In the genomic region with DNA sequence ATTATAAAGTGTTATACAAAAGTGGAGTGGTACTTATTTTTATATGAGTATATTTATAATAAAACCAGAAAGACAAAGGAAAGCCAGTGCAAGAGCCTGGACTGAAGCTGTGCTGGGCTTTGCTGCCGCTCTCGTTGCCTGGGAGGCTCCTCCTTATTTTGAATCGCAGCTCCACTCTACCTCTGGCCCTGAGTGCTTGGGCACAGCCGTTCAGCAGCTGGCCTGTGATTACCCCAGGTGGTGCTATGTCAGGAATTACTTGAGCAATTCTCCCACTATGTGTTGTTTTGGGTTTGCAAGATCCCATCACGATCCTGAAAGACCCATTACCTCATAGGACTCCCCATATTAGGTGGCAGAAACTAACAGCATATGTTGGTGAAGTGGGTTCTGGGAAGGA, we compare ENCODE assay signal across 1 cellular context.
TF ChIP-seq lines count a peak whose summit lies in the region.

No MANE protein-coding gene starts in this region.

TF ChIP-seq in H1, 55 proteins besides CTCF, POLR2A, EP300 and RAD21:
- TF ChIP-seq, protein P1, sequence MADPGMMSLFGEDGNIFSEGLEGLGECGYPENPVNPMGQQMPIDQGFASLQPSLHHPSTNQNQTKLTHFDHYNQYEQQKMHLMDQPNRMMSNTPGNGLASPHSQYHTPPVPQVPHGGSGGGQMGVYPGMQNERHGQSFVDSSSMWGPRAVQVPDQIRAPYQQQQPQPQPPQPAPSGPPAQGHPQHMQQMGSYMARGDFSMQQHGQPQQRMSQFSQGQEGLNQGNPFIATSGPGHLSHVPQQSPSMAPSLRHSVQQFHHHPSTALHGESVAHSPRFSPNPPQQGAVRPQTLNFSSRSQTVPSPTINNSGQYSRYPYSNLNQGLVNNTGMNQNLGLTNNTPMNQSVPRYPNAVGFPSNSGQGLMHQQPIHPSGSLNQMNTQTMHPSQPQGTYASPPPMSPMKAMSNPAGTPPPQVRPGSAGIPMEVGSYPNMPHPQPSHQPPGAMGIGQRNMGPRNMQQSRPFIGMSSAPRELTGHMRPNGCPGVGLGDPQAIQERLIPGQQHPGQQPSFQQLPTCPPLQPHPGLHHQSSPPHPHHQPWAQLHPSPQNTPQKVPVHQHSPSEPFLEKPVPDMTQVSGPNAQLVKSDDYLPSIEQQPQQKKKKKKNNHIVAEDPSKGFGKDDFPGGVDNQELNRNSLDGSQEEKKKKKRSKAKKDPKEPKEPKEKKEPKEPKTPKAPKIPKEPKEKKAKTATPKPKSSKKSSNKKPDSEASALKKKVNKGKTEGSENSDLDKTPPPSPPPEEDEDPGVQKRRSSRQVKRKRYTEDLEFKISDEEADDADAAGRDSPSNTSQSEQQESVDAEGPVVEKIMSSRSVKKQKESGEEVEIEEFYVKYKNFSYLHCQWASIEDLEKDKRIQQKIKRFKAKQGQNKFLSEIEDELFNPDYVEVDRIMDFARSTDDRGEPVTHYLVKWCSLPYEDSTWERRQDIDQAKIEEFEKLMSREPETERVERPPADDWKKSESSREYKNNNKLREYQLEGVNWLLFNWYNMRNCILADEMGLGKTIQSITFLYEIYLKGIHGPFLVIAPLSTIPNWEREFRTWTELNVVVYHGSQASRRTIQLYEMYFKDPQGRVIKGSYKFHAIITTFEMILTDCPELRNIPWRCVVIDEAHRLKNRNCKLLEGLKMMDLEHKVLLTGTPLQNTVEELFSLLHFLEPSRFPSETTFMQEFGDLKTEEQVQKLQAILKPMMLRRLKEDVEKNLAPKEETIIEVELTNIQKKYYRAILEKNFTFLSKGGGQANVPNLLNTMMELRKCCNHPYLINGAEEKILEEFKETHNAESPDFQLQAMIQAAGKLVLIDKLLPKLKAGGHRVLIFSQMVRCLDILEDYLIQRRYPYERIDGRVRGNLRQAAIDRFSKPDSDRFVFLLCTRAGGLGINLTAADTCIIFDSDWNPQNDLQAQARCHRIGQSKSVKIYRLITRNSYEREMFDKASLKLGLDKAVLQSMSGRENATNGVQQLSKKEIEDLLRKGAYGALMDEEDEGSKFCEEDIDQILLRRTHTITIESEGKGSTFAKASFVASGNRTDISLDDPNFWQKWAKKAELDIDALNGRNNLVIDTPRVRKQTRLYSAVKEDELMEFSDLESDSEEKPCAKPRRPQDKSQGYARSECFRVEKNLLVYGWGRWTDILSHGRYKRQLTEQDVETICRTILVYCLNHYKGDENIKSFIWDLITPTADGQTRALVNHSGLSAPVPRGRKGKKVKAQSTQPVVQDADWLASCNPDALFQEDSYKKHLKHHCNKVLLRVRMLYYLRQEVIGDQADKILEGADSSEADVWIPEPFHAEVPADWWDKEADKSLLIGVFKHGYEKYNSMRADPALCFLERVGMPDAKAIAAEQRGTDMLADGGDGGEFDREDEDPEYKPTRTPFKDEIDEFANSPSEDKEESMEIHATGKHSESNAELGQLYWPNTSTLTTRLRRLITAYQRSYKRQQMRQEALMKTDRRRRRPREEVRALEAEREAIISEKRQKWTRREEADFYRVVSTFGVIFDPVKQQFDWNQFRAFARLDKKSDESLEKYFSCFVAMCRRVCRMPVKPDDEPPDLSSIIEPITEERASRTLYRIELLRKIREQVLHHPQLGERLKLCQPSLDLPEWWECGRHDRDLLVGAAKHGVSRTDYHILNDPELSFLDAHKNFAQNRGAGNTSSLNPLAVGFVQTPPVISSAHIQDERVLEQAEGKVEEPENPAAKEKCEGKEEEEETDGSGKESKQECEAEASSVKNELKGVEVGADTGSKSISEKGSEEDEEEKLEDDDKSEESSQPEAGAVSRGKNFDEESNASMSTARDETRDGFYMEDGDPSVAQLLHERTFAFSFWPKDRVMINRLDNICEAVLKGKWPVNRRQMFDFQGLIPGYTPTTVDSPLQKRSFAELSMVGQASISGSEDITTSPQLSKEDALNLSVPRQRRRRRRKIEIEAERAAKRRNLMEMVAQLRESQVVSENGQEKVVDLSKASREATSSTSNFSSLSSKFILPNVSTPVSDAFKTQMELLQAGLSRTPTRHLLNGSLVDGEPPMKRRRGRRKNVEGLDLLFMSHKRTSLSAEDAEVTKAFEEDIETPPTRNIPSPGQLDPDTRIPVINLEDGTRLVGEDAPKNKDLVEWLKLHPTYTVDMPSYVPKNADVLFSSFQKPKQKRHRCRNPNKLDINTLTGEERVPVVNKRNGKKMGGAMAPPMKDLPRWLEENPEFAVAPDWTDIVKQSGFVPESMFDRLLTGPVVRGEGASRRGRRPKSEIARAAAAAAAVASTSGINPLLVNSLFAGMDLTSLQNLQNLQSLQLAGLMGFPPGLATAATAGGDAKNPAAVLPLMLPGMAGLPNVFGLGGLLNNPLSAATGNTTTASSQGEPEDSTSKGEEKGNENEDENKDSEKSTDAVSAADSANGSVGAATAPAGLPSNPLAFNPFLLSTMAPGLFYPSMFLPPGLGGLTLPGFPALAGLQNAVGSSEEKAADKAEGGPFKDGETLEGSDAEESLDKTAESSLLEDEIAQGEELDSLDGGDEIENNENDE (IDR thresholded peaks at IDR 0.05; ENCODE audit: insufficient replicate concordance, low read length): no peak
- no peak for TF ChIP-seq ZNF274 (IDR thresholded peaks at IDR 0.05; ENCODE audit: borderline replicate concordance, extremely low read depth, low read length)
- TF ChIP-seq RBBP5 (IDR thresholded peaks at IDR 0.05; ENCODE audit: borderline replicate concordance, low read depth, low read length): no peak
- no peak for TF ChIP-seq CREB1 (IDR thresholded peaks at IDR 0.05)
- no peak for TF ChIP-seq NANOG (IDR thresholded peaks at IDR 0.05; ENCODE audit: insufficient read depth, low read depth, low read length, poor library complexity, severe bottlenecking)
- TF ChIP-seq SP2 (IDR thresholded peaks at IDR 0.05; ENCODE audit: low read length): no peak
- no peak for TF ChIP-seq BACH1 (IDR thresholded peaks at IDR 0.05; ENCODE audit: low read length)
- no peak for TF ChIP-seq CTBP2 (IDR thresholded peaks at IDR 0.05; ENCODE audit: borderline replicate concordance, insufficient read depth, insufficient read length, low read length)
- TF ChIP-seq PHF8 (conservative IDR thresholded peaks at IDR 0.05; ENCODE audit: low read depth, low read length): no peak
- no peak for TF ChIP-seq EZH2 (IDR thresholded peaks at IDR 0.05; ENCODE audit: low read depth, low read length, severe bottlenecking)
- TF ChIP-seq TCF12 (IDR thresholded peaks at IDR 0.05; ENCODE audit: low read depth, low read length): no peak
- no peak for TF ChIP-seq CEBPB (IDR thresholded peaks at IDR 0.05; ENCODE audit: low read depth, low read length)
- TF ChIP-seq, protein P2, sequence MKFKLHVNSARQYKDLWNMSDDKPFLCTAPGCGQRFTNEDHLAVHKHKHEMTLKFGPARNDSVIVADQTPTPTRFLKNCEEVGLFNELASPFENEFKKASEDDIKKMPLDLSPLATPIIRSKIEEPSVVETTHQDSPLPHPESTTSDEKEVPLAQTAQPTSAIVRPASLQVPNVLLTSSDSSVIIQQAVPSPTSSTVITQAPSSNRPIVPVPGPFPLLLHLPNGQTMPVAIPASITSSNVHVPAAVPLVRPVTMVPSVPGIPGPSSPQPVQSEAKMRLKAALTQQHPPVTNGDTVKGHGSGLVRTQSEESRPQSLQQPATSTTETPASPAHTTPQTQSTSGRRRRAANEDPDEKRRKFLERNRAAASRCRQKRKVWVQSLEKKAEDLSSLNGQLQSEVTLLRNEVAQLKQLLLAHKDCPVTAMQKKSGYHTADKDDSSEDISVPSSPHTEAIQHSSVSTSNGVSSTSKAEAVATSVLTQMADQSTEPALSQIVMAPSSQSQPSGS (IDR thresholded peaks at IDR 0.05; ENCODE audit: low read length): no peak
- TF ChIP-seq KDM4A (IDR thresholded peaks at IDR 0.05; ENCODE audit: low read depth, low read length, severe bottlenecking): no peak
- TF ChIP-seq GABPA (IDR thresholded peaks at IDR 0.05; ENCODE audit: borderline replicate concordance, insufficient read depth, low read length): no peak
- no peak for TF ChIP-seq CHD1 (IDR thresholded peaks at IDR 0.05; ENCODE audit: low read depth, low read length)
- no peak for TF ChIP-seq RFX5 (IDR thresholded peaks at IDR 0.05; ENCODE audit: borderline replicate concordance, low read depth, low read length)
- no peak for TF ChIP-seq RNF2 (IDR thresholded peaks at IDR 0.05; ENCODE audit: borderline replicate concordance, low read depth, low read length, missing control alignments, poor library complexity, severe bottlenecking)
- no peak for TF ChIP-seq TEAD4 (IDR thresholded peaks at IDR 0.05; ENCODE audit: low read depth, low read length)
